ENCODE assay signal across 8 cellular contexts in the genomic region with DNA sequence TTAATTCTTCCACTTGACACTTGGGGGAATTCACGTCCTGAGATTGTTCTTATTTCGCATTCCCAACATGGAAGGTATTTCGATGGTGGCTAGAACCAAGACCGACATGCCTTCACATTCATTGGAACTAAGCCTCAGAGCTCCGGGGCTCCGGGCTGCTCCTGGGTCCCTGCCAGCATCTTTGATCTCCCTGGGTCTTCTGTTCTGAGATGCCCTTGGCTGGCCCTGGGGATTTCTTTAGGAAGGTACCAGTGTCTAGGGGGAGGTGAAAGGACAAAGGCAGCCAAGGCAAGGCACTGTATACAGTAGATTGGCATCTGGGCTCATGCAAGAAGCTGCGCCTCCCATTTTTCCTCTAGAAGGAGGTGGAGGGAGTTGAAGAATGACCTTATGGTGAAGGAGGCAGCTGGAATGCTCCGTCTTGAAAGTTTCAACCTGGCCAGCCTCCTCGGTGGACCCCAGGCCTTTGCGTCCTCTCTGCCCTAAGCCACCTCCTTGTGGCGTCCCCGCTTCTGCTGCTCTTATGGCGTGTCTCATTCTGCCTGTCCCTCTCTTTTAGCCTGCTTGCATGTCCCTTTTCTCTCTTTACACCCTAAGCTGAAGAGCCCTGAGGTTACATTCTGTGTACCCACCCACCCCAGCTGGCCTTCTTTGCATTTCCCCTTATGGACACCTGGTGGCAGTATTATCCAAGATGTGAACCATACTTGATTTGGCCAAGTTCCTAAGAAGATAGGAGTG.
DNase-seq lines count a peak whose midpoint lies in the region; ATAC-seq, FAIRE-seq and TF ChIP-seq lines count a peak whose summit lies in the region.
"Had no signal": no experiment of that assay in that cellular context is flagged by ENCODE, and none has a peak within 500 bp of the region (broad histone marks: within the 10 kb centered on the region; RNA-seq: fewer than 3 reads in every experiment).

No MANE protein-coding gene starts in this region.

- DNase-seq in DMS53 treated with DMSO at 0.1 percent for 48 hours (lab: John Stamatoyannopoulos, UW; ENCODE audit: unreplicated experiment) (peak; percentile 36), H4 (ENCODE audit: low spot score) (peak; percentile 62), NCI-H526 treated with DMSO at 0.1 percent for 48 hours (lab: John Stamatoyannopoulos, UW) (peak; percentile 8), GM12878 (ENCODE audit: low read depth, low spot score) (no peak), iris pigment epithelial cell (ENCODE audit: low read depth) (peak; percentile 50), type B pancreatic cell (ENCODE audit: extremely low spot score, unreplicated experiment) (no peak)
- DNase-seq in effector memory CD4-positive, alpha-beta T cell, result no peak

- no peak overlapping the region for H2AFZ ChIP-seq in GM12878 (ENCODE audit: control insufficient read depth, low read depth, low read length)

- in situ Hi-C loops in GM12878 (cut with MboI), result loop anchor here (10.0 kb wide), 1 partner anchor 1054 kb away; no protein-coding TSS in a partner anchor

- no peak for TF ChIP-seq POLR2A in GM12878 (IDR thresholded peaks at IDR 0.05; ENCODE audit: low read depth, low read length)

- H3K27me3 ChIP-seq in GM12878 (replicated peaks in 1 of 2; ENCODE audit: control insufficient read depth in 2 of 2, insufficient read depth in 2 of 2, low read length in 1 of 2), result peaks cover 0 to 1% of the 10 kb centered on the region in 2 experiments; a peak in 2 of 4 replicates
- no peaks in the 10 kb centered on the region for H3K27me3 ChIP-seq in effector memory CD4-positive, alpha-beta T cell (replicated peaks; ENCODE audit: control insufficient read depth, insufficient read depth, low read length, poor library complexity, severe bottlenecking)

- CTCF ChIA-PET in GM12878 (lab: Yijun Ruan, JAX), result interaction anchor here (0.6 to 1.9 kb wide), 9 partner anchors 16 to 1050 kb away, joined by 3 to 8 read pairs (median 3); no protein-coding TSS in a partner anchor

- no peak overlapping the region for H3K9ac ChIP-seq in GM12878 (ENCODE audit: control insufficient read depth, insufficient read depth, low read length)

- no peaks in the 10 kb centered on the region for H3K36me3 ChIP-seq in GM12878 (ENCODE audit: control insufficient read depth in 2 of 2, insufficient read depth in 2 of 2, low read length in 1 of 2)
- no peaks in the 10 kb centered on the region for H3K36me3 ChIP-seq in effector memory CD4-positive, alpha-beta T cell (ENCODE audit: control insufficient read depth, insufficient read depth, low read length)

- H3K27ac Mint-ChIP-seq in type B pancreatic cell, result no peak overlapping the region

- TF ChIP-seq CTCF in GM12878 (IDR thresholded peaks at IDR 0.05 in 2 of 3, conservative IDR thresholded peaks at IDR 0.05 in 1 of 3; ENCODE audit: control insufficient read depth in 2 of 3, extremely low read depth in 1 of 3, insufficient read depth in 1 of 3, low read depth in 3 of 3, low read length in 3 of 3) (peak; percentile 56 to 66 (median 65); a peak in 5 of 6 replicates), type B pancreatic cell (conservative IDR thresholded peaks at IDR 0.05) (peak; percentile 86)

- H3K4me1 ChIP-seq in GM12878 (ENCODE audit: control insufficient read depth, insufficient read depth, low read length), result no peaks in the 10 kb centered on the region
- no peaks in the 10 kb centered on the region for H3K4me1 ChIP-seq in effector memory CD4-positive, alpha-beta T cell (ENCODE audit: control insufficient read depth, insufficient read depth, low read length, poor library complexity, severe bottlenecking)

- WGBS in GM12878 (ENCODE audit: insufficient coverage, insufficient replicate concordance, low lambda C conversion rate, missing lambda C conversion rate), result 46% methylated on average over 13 of the region's 13 CpGs

- TF ChIP-seq RAD21 in GM12878 (IDR thresholded peaks at IDR 0.05; ENCODE audit: insufficient read depth, low read depth, low read length), result peak; percentile 65

- H3K4me3 Mint-ChIP-seq in type B pancreatic cell, result no peak overlapping the region

- H3K27me3 Mint-ChIP-seq in type B pancreatic cell, result peaks cover 14% of the 10 kb centered on the region

- POLR2A ChIA-PET in GM12878 (lab: Charles Lee), result no interaction called here

- no peaks in the 10 kb centered on the region for H3K9me3 Mint-ChIP-seq in type B pancreatic cell

- no peak overlapping the region for H3K4me3 ChIP-seq in GM12878
- no peak overlapping the region for H3K4me3 ChIP-seq in effector memory CD4-positive, alpha-beta T cell (ENCODE audit: insufficient read depth, low read depth, low read length, poor library complexity, severe bottlenecking)
- H3K4me3 ChIP-seq: skin epidermis had no signal

- H3K4me2 ChIP-seq in GM12878 (ENCODE audit: control insufficient read depth, insufficient read depth), result no peak overlapping the region

- intact Hi-C loops in GM12878 (cut with micrococcal nuclease; ENCODE audit: unreplicated experiment), result loop anchor here (5.0 kb wide), 2 partner anchors 622 to 1047 kb away; no protein-coding TSS in a partner anchor

- H3K9me3 ChIP-seq in GM12878 (replicated peaks; ENCODE audit: control insufficient read depth, insufficient read depth, low read length), result no peaks in the 10 kb centered on the region
- no peaks in the 10 kb centered on the region for H3K9me3 ChIP-seq in effector memory CD4-positive, alpha-beta T cell (ENCODE audit: control insufficient read depth, low read length)

- H4K20me1 ChIP-seq in GM12878 (ENCODE audit: control insufficient read depth, insufficient read depth), result no peaks in the 10 kb centered on the region; the same call in 1 of the 2 replicates

- H3K4me1 Mint-ChIP-seq in type B pancreatic cell (ENCODE audit: unreplicated experiment), result peaks cover 5% of the 10 kb centered on the region

- no peak for TF ChIP-seq EP300 in GM12878 (IDR thresholded peaks at IDR 0.05; ENCODE audit: borderline replicate concordance in 1 of 2, control insufficient read depth in 1 of 2, low read depth in 2 of 2, low read length in 2 of 2)

- BruUV-seq in GM12878 (replicated peaks; lab: Mats Ljungman, UMichigan), result no TSS peak

- H3K36me3 Mint-ChIP-seq in type B pancreatic cell, result no peaks in the 10 kb centered on the region

- FAIRE-seq in GM12878 (lab: Jason Lieb, UNC), result peak; percentile 65

- no peak overlapping the region for H3K27ac ChIP-seq in GM12878 (ENCODE audit: control insufficient read depth, insufficient read depth)
- no peak overlapping the region for H3K27ac ChIP-seq in effector memory CD4-positive, alpha-beta T cell (ENCODE audit: insufficient read depth, low read length, poor library complexity, severe bottlenecking)
- H3K27ac ChIP-seq: skin epidermis had no signal

- RAD21 ChIA-PET in GM12878 (lab: Charles Lee; ENCODE audit: unreplicated experiment), result interaction anchor here (1.0 to 1.3 kb wide), 3 partner anchors 9 to 231 kb away, joined by 3 to 4 read pairs (median 3); no protein-coding TSS in a partner anchor

- ATAC-seq in GM12878, result peak; percentile 87

- SMC1A ChIA-PET in GM12878 (lab: Charles Lee; ENCODE audit: uncharacterized antibody, unreplicated experiment), result interaction anchor here (0.9 to 1.6 kb wide), 2 partner anchors 231 to 324 kb away, joined by 3 to 5 read pairs; no protein-coding TSS in a partner anchor

- H3K79me2 ChIP-seq in GM12878 (ENCODE audit: control insufficient read depth, insufficient read depth, low read length), result no peaks in the 10 kb centered on the region

TF ChIP-seq in GM12878, 131 proteins besides CTCF, POLR2A, EP300 and RAD21:
- TF ChIP-seq SIN3A (IDR thresholded peaks at IDR 0.05; ENCODE audit: low read depth, low read length) (no peak), SMC3 (IDR thresholded peaks at IDR 0.05; ENCODE audit: borderline replicate concordance, low read length) (peak; percentile 40; the same call in 1 of the 2 replicates)

Comparison
In these comparisons a context has a peak if more than half of its experiments do, and no peak if none do; other contexts are left out.
1. DNase-seq: peak in DMS53 treated with DMSO at 0.1 percent for 48 hours (single experiment), H4 (single experiment), NCI-H526 treated with DMSO at 0.1 percent for 48 hours (single experiment) and iris pigment epithelial cell (single experiment); none in GM12878 (single experiment), type B pancreatic cell (single experiment) and effector memory CD4-positive, alpha-beta T cell (0 of 3).